8 cellular contexts compared by ENCODE assay signal in genomic region chr10:85612378-85612775, GRCh38.
A peak's percentile ranks its signal among the peaks of the same experiment; 100 is the strongest.
DNase-seq lines count a peak whose midpoint lies in the region; ATAC-seq and TF ChIP-seq lines count a peak whose summit lies in the region.

No MANE protein-coding gene starts in this region.

- TF ChIP-seq CTCF in glutamatergic neuron (IDR thresholded peaks at IDR 0.05; ENCODE audit: partially characterized antibody, unreplicated experiment) = no peak

- H3K4me3 Mint-ChIP-seq in activated T-cell treated with anti-CD3 and anti-CD28 coated beads, Interleukin-2, amount 50 U/mL, for 24 hours = no peak overlapping the region
- no peak overlapping the region for H3K4me3 Mint-ChIP-seq in glutamatergic neuron (ENCODE audit: unreplicated experiment)

- DNase-seq in A172 (ENCODE audit: low spot score) (peak; percentile 24), glutamatergic neuron (no peak), cortex of kidney (lab: John Stamatoyannopoulos, UW) (no peak), NCI-H510A treated with DMSO at 0.1 percent for 48 hours (lab: John Stamatoyannopoulos, UW) (no peak), GF-D8 (lab: John Stamatoyannopoulos, UW) (no peak)
- no peak for DNase-seq in activated T-cell treated with anti-CD3 and anti-CD28 coated beads, Interleukin-2, amount 50 U/mL, for 24 hours

- H3K27ac Mint-ChIP-seq in activated T-cell treated with anti-CD3 and anti-CD28 coated beads, Interleukin-2, amount 50 U/mL, for 24 hours = peak overlapping the region; percentile 16
- H3K27ac Mint-ChIP-seq in glutamatergic neuron (ENCODE audit: unreplicated experiment) = no peak overlapping the region

- peaks cover 56% of the 10 kb centered on the region for H3K4me1 Mint-ChIP-seq in activated T-cell treated with anti-CD3 and anti-CD28 coated beads, Interleukin-2, amount 50 U/mL, for 24 hours (ENCODE audit: low read depth)
- H3K4me1 Mint-ChIP-seq in glutamatergic neuron (ENCODE audit: low read depth, unreplicated experiment) = peaks cover 3% of the 10 kb centered on the region

- no peaks in the 10 kb centered on the region for H3K9me3 Mint-ChIP-seq in activated T-cell treated with anti-CD3 and anti-CD28 coated beads, Interleukin-2, amount 50 U/mL, for 24 hours
- H3K9me3 Mint-ChIP-seq in glutamatergic neuron (ENCODE audit: unreplicated experiment) = peaks cover 4% of the 10 kb centered on the region

- no peaks in the 10 kb centered on the region for H3K36me3 Mint-ChIP-seq in activated T-cell treated with anti-CD3 and anti-CD28 coated beads, Interleukin-2, amount 50 U/mL, for 24 hours (ENCODE audit: low read depth)
- H3K36me3 Mint-ChIP-seq in glutamatergic neuron (ENCODE audit: unreplicated experiment) = no peaks in the 10 kb centered on the region

- ATAC-seq in GM19455 (IDR thresholded peaks at IDR 0.05; ENCODE audit: unreplicated experiment) = peak; percentile 81
- ATAC-seq in HG03432 (IDR thresholded peaks at IDR 0.05; ENCODE audit: unreplicated experiment) = peak; percentile 96

- no peaks in the 10 kb centered on the region for H3K27me3 Mint-ChIP-seq in activated T-cell treated with anti-CD3 and anti-CD28 coated beads, Interleukin-2, amount 50 U/mL, for 24 hours
- peaks cover 2% of the 10 kb centered on the region for H3K27me3 Mint-ChIP-seq in glutamatergic neuron (ENCODE audit: unreplicated experiment)
